ENCODE assay signal across 6 cellular contexts in the genomic region with DNA sequence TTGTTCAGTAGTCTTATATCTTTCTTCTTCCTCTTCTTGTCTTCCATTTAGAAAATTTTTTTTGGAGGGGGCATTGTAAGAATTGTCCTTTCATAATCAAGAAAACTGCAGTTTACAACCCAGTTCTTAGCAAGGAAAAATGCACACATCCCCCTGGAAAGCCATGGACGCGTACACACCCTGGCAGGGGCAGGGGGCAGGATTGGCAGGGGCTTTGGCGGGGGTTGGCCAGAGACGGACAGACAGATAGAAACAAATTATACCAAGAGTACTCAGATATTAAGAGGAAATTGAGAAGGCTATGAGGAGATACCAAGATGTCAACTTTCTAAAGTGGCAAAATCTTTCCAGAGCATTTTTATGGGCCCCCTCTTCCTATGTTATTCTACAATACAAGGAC.
"Had no signal": no experiment of that assay in that cellular context is flagged by ENCODE, and none has a peak within 500 bp of the region (broad histone marks: within the 10 kb centered on the region; RNA-seq: fewer than 3 reads in every experiment).

No MANE protein-coding gene starts in this region.

- ATAC-seq: HepG2, K562 had no signal

- DNase-seq: IMR-90 had no signal

- H3K4me3 ChIP-seq: K562 had no signal

- H3K4me1 Mint-ChIP-seq: IgD-negative memory B cell had no signal

- H3K27ac ChIP-seq: HL-60 had no signal

- H3K4me3 Mint-ChIP-seq: IgD-negative memory B cell had no signal

- H3K36me3 Mint-ChIP-seq: IgD-negative memory B cell had no signal

- FAIRE-seq: HepG2, HTR-8/SVneo, K562 had no signal

- H3K27me3 Mint-ChIP-seq: IgD-negative memory B cell had no signal

- H3K27ac Mint-ChIP-seq: IgD-negative memory B cell had no signal
